Comparison of ENCODE assay signal across 9 cellular contexts in the genomic region with DNA sequence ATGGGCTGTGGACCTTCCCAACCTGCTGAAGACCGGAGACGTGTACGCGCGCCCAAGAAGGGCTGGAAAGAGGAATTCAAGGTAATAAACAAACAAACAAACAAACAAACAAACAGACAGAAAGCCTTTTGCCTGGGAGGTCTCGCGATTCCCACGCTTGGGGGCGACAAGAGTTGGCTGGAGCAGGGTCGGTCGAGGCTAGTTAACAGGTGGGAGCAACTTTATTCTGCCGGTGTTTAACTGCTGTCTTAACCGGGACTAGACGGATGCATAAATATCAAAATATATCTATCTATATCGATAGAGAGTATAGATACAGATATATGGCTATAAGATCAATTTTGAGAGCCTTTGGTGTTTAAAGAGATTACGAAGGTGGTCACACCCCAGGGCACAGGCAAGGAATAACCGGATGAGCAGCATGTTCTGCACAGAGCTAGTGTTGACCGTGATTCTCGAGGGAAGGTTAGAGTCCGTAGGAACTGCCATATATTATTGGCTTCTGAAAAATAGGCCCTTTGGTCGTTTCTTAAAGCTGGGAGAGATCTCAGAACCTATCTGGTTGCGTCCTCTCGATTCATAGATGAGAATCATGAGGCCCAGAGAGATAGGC. TPM values are rescaled to one million over a fixed set of nuclear protein-coding genes. Genes with fewer than 3 reads are reported as not detected.
DNase-seq lines count a peak whose midpoint lies in the region; ATAC-seq, FAIRE-seq and TF ChIP-seq lines count a peak whose summit lies in the region.
"Had no signal": no experiment of that assay in that cellular context is flagged by ENCODE, and none has a peak within 500 bp of the region (broad histone marks: within the 10 kb centered on the region; RNA-seq: fewer than 3 reads in every experiment).

No MANE protein-coding gene starts in this region.

- no peak for TF ChIP-seq RAD21 in A549 (conservative IDR thresholded peaks at IDR 0.05 in 1 of 2, IDR thresholded peaks at IDR 0.05 in 1 of 2)

- no peak for TF ChIP-seq EP300 in A549 (IDR thresholded peaks at IDR 0.05)

- POLR2A ChIA-PET in A549 (lab: Yijun Ruan, JAX), result no interaction called here

- peak overlapping the region; percentile 98 for H3K4me2 ChIP-seq in A549

- peak overlapping the region; percentile 59 for H3K4me3 ChIP-seq in A549
- peak overlapping the region; percentile 29 for H3K4me3 ChIP-seq in epithelial cell of esophagus (ENCODE audit: low read length)

- no peak; a peak in 1 of 6 replicates for ATAC-seq in A549
- ATAC-seq in left lobe of liver, result no peak

- H3K4me1 Mint-ChIP-seq in nephron progenitor cell, result peaks cover 15% of the 10 kb centered on the region
- H3K4me1 Mint-ChIP-seq in immature natural killer cell, result peaks cover 3 to 6% of the 10 kb centered on the region in 2 donors

- TF ChIP-seq POLR2A in A549 (IDR thresholded peaks at IDR 0.05; ENCODE audit: low read length), result no peak

- H3K27ac Mint-ChIP-seq in nephron progenitor cell (no peak overlapping the region), immature natural killer cell (no peak overlapping the region)

- no peak for DNase-seq in A549 (ENCODE audit: low read depth in 1 of 2, low spot score in 1 of 2)
- peak; percentile 38 for DNase-seq in NCI-H69 (lab: John Stamatoyannopoulos, UW)
- DNase-seq in epithelial cell of esophagus (ENCODE audit: low read depth), result no peak
- DNase-seq in nephron progenitor cell, result no peak
- no peak for DNase-seq in left lobe of liver (ENCODE audit: low spot score)
- no peak for DNase-seq in kidney tubule cell (ENCODE audit: low spot score)
- DNase-seq in mesenteric fat pad (ENCODE audit: low spot score), result no peak
- DNase-seq in immature natural killer cell, result no peak

- H3K27me3 Mint-ChIP-seq in nephron progenitor cell (ENCODE audit: low read depth, poor library complexity) (peaks cover 58% of the 10 kb centered on the region), immature natural killer cell (ENCODE audit: low read depth in 3 of 3) (peaks cover 5 to 15% (median 14%) of the 10 kb centered on the region in 3 donors)

- CTCF ChIA-PET in A549 (lab: Yijun Ruan, JAX), result no interaction called here

- H3K4me3 Mint-ChIP-seq in nephron progenitor cell, result peak overlapping the region; percentile 86
- H3K4me3 Mint-ChIP-seq in immature natural killer cell, result no peak overlapping the region

- 23% methylated on average over 22 of the region's 23 CpGs for WGBS in A549 (ENCODE audit: missing lambda C conversion rate)

- H3K36me3 Mint-ChIP-seq in nephron progenitor cell (ENCODE audit: low read depth) (no peaks in the 10 kb centered on the region), immature natural killer cell (no peaks in the 10 kb centered on the region)

- H3K4me1 ChIP-seq in A549, result no peaks in the 10 kb centered on the region

- H3K9me3 Mint-ChIP-seq in nephron progenitor cell, result no peaks in the 10 kb centered on the region
- no peaks in the 10 kb centered on the region for H3K9me3 Mint-ChIP-seq in immature natural killer cell

- no peak for TF ChIP-seq CTCF in A549 (IDR thresholded peaks at IDR 0.05)
- no peak for TF ChIP-seq CTCF in epithelial cell of esophagus (IDR thresholded peaks at IDR 0.05; ENCODE audit: insufficient read depth, low read depth, low read length, missing control alignments)
- no peak for TF ChIP-seq CTCF in nephron progenitor cell (IDR thresholded peaks at IDR 0.05)

- no peaks in the 10 kb centered on the region for H3K9me3 ChIP-seq in A549

- H3K27ac ChIP-seq in A549, result peak overlapping the region in 1 of 2 experiments; percentile 40; a peak in 3 of 6 replicates

- no peak for FAIRE-seq in A549 (lab: Jason Lieb, UNC)

TF ChIP-seq in A549, 52 proteins besides CTCF, POLR2A, EP300 and RAD21:
- no peak for TF ChIP-seq CHD4 (IDR thresholded peaks at IDR 0.05; ENCODE audit: borderline replicate concordance)
- TF ChIP-seq, protein P1, sequence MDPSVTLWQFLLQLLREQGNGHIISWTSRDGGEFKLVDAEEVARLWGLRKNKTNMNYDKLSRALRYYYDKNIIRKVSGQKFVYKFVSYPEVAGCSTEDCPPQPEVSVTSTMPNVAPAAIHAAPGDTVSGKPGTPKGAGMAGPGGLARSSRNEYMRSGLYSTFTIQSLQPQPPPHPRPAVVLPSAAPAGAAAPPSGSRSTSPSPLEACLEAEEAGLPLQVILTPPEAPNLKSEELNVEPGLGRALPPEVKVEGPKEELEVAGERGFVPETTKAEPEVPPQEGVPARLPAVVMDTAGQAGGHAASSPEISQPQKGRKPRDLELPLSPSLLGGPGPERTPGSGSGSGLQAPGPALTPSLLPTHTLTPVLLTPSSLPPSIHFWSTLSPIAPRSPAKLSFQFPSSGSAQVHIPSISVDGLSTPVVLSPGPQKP (IDR thresholded peaks at IDR 0.05; ENCODE audit: low read depth, low read length), result no peak

RNA-seq across cellular contexts. Expression of a gene that starts 0.5 kb away (rescaled TPM):
- not detected in 2 replicates for polyA plus RNA-seq in A549 (2011; rRNA removed)
- not detected in 2 replicates for polyA plus RNA-seq in A549 (2012; cell fraction: cytosol; rRNA removed)
- polyA plus RNA-seq in A549 (2012; cell fraction: nucleus; rRNA removed), result not detected in 2 replicates
- polyA plus RNA-seq in A549 (2017; fragmentation: RNase III; extraction: RNeasy Plus Mini Kit Qiagen cat#74134 plus additional on column Dnase treatment), result not detected in 3 replicates
- polyA minus RNA-seq in A549 (2011; rRNA and poly(A)+ RNA removed), result not detected in 2 replicates
- total RNA-seq in left lobe of liver, result not detected
- not detected for total RNA-seq in mesenteric fat pad
- not detected for polyA plus RNA-seq in immature natural killer cell
- total RNA-seq: mononuclear cell had no signal
